In the genomic region with DNA sequence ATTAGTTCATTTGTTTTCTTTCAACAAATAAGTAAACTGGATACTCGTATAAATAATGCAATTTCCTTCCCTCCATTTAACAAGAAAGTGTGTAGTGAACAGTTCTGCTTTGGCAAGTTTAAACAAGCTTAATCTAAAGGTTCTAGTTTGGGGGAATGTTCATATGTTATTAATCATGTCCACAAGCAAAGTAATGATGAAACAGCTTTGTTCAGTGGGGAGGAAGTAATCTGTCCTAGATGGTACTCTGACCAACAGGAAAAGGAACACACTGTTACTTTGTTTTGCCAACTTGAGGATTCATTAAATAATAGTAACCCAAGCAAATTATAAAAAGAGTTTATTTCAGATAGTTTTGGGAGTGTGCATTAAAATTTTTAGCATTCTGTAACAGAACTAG, we compare ENCODE assay signal across 19 cellular contexts.
DNase-seq lines count a peak whose midpoint lies in the region; ATAC-seq and TF ChIP-seq lines count a peak whose summit lies in the region.
"Had no signal": no experiment of that assay in that cellular context is flagged by ENCODE, and none has a peak within 500 bp of the region (broad histone marks: within the 10 kb centered on the region; RNA-seq: fewer than 3 reads in every experiment).

No MANE protein-coding gene starts in this region.

- intact Hi-C loops in body of pancreas (cut with DNase I): no loop called here

- H3K4me1 ChIP-seq in body of pancreas: no peaks in the 10 kb centered on the region
- H3K4me1 ChIP-seq: gastroesophageal sphincter had no signal

- H3K36me3 ChIP-seq in body of pancreas (replicated peaks in 1 of 2; ENCODE audit: insufficient read depth in 1 of 2, low read depth in 2 of 2): no peaks in the 10 kb centered on the region
- H3K36me3 ChIP-seq: gastroesophageal sphincter, MG63 had no signal

- TF ChIP-seq CTCF in AG10803 (conservative IDR thresholded peaks at IDR 0.05; ENCODE audit: low read length) (no peak), body of pancreas (IDR thresholded peaks at IDR 0.05) (no peak)

- DNase-seq in AG10803 (ENCODE audit: low read depth) (peak; percentile 39), NCI-H460 (ENCODE audit: extremely low read depth, low read depth) (peak; percentile 36), body of pancreas (no peak), kidney tubule cell (ENCODE audit: low spot score) (peak; percentile 25), NCI-H345 treated with DMSO at 0.1 percent for 48 hours (lab: John Stamatoyannopoulos, UW; ENCODE audit: unreplicated experiment) (no peak), 8988T (no peak), GDM1 (lab: John Stamatoyannopoulos, UW) (no peak)
- DNase-seq: activated CD4-positive, CD25-positive, alpha-beta regulatory T cell treated with anti-CD3 and anti-CD28 coated beads, Interleukin-2, amount 50 U/mL, for 72 hours; amygdala; CD8-positive, alpha-beta T cell; cerebellar nuclear complex; endodermal cell; MG63; NCI-H187; NCI-H446; stimulated activated naive CD8-positive, alpha-beta T cell treated with anti-CD3 and anti-CD28 coated beads, Interleukin-15, Interleukin-2, amounts not matched to agents 100 U/mL and 50 U/mL, for 24 hours had no signal

- no peak for TF ChIP-seq POLR2A in body of pancreas (IDR thresholded peaks at IDR 0.05)

- H3K9me3 ChIP-seq in body of pancreas: no peaks in the 10 kb centered on the region
- H3K9me3 ChIP-seq: gastroesophageal sphincter, MG63 had no signal

- peak overlapping the region in 1 of 4 donors; percentile 26 for H3K27ac ChIP-seq in body of pancreas
- H3K27ac ChIP-seq: gastroesophageal sphincter had no signal

- ATAC-seq in body of pancreas (peak; percentile 52), GM21515 (IDR thresholded peaks at IDR 0.05; ENCODE audit: unreplicated experiment) (no peak)
- ATAC-seq: CD8-positive, alpha-beta T cell; gastroesophageal sphincter; sciatic nerve; stimulated activated naive CD8-positive, alpha-beta T cell treated with anti-CD3 and anti-CD28 coated beads, Interleukin-15, Interleukin-2, amounts not matched to agents 100 U/mL and 50 U/mL, for 24 hours had no signal

- H3K27me3 ChIP-seq in body of pancreas: no peaks in the 10 kb centered on the region
- H3K27me3 ChIP-seq: MG63 had no signal

- WGBS in body of pancreas, 2 donors: 42 to 55% methylated on average over 1 of the region's 1 CpG

- H3K4me3 ChIP-seq in AG10803 (ENCODE audit: low read length) (no peak overlapping the region), body of pancreas (no peak overlapping the region)
- H3K4me3 ChIP-seq: gastroesophageal sphincter, MG63 had no signal

Comparison
In these comparisons a context has a peak if more than half of its experiments do, and no peak if none do; other contexts are left out.
1. DNase-seq: peak in AG10803 (single experiment), NCI-H460 (single experiment) and kidney tubule cell (single experiment); none in body of pancreas (0 of 4), NCI-H345 treated with DMSO at 0.1 percent for 48 hours (single experiment), 8988T (single experiment) and GDM1 (single experiment).